9 cellular contexts compared by ENCODE assay signal in the genomic region with DNA sequence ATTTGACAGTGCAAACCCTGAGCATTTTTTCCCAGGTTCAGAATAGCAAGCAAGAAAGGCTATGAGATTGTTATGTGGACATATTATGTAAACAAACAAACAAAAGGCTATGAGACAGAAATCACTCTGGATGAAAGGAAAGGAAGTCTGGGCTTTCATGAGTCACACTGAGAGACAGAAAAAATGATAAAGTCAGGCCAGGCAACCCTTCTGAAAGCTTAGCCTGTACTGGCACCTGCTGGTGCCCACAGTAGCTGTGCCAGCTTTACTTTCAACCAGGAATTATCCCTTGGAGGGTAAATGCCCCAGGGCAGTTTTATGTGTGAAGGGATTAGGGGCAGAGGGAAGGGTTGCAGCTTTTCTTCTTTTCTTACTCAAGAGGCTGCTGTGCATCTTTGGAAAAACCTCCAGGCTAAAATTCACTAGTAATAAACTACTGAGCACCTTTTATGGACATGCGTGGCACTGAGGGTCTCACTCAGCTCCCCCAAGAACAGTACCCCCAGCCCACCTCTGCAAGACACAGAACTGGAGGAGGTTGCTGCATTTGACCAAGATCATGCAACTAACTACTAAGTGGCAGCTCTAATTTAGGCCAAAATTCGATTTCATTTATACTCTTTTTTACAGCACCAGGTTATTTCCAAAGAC. TPM values are rescaled to one million over a fixed set of nuclear protein-coding genes. Genes with fewer than 3 reads are reported as not detected.
DNase-seq lines count a peak whose midpoint lies in the region; ATAC-seq and TF ChIP-seq lines count a peak whose summit lies in the region.
"Had no signal": no experiment of that assay in that cellular context is flagged by ENCODE, and none has a peak within 500 bp of the region (broad histone marks: within the 10 kb centered on the region; RNA-seq: fewer than 3 reads in every experiment).

No MANE protein-coding gene starts in this region.

- H3K4me1 ChIP-seq in mucosa of descending colon (ENCODE audit: low read depth): no peaks in the 10 kb centered on the region

- TF ChIP-seq CTCF in chondrocyte (IDR thresholded peaks at IDR 0.05) (peak; percentile 81), mucosa of descending colon (IDR thresholded peaks at IDR 0.05) (no peak)

- H3K36me3 Mint-ChIP-seq in chondrocyte (ENCODE audit: low read depth): no peaks in the 10 kb centered on the region
- H3K36me3 Mint-ChIP-seq: memory B cell had no signal

- DNase-seq in GM04504 (ENCODE audit: low read depth) (peak; percentile 29), NCI-H1694 treated with DMSO at 0.1 percent for 48 hours (lab: John Stamatoyannopoulos, UW) (peak; percentile 23), chondrocyte (ENCODE audit: low spot score) (no peak), mucosa of descending colon (no peak), T-helper 9 cell (no peak)

- no peak overlapping the region for H3K27ac Mint-ChIP-seq in chondrocyte (ENCODE audit: unreplicated experiment)
- H3K27ac Mint-ChIP-seq: memory B cell had no signal

- H3K4me1 Mint-ChIP-seq in chondrocyte (ENCODE audit: low read depth): peaks cover 17% of the 10 kb centered on the region

- intact Hi-C loops in mucosa of descending colon (cut with DNase I, micrococcal nuclease): no loop called here

- no peaks in the 10 kb centered on the region for H3K9me3 Mint-ChIP-seq in chondrocyte (ENCODE audit: low read depth)
- H3K9me3 Mint-ChIP-seq: memory B cell had no signal

- H3K27me3 Mint-ChIP-seq in chondrocyte (ENCODE audit: low read depth): peaks cover 6% of the 10 kb centered on the region
- H3K27me3 Mint-ChIP-seq: memory B cell had no signal

- no peak overlapping the region for H3K4me3 ChIP-seq in mucosa of descending colon

- no peaks in the 10 kb centered on the region for H3K36me3 ChIP-seq in mucosa of descending colon (ENCODE audit: low read depth)

- no peak overlapping the region for H3K4me3 Mint-ChIP-seq in chondrocyte (ENCODE audit: unreplicated experiment)
- H3K4me3 Mint-ChIP-seq: memory B cell had no signal

- ATAC-seq in mucosa of descending colon (peak; percentile 48), GM19324 (IDR thresholded peaks at IDR 0.05; ENCODE audit: low FRiP score, unreplicated experiment) (no peak), GM19452 (IDR thresholded peaks at IDR 0.05; ENCODE audit: unreplicated experiment) (no peak)
- no peak for ATAC-seq in activated CD4-positive, CD25-positive, alpha-beta regulatory T cell treated with anti-CD3 and anti-CD28 coated beads, Interleukin-2, amount 50 U/mL, for 24 hours

- no peaks in the 10 kb centered on the region for H3K9me3 ChIP-seq in mucosa of descending colon

RNA-seq across cellular contexts. Expression of a gene that starts 41.7 kb away (rescaled TPM):
- not detected in 3 replicates for total RNA-seq in chondrocyte
- not detected for total RNA-seq in mucosa of descending colon

RNA-seq across cellular contexts. Expression of a gene that starts 48.0 kb away (rescaled TPM):
- total RNA-seq in chondrocyte: not detected in 3 replicates
- total RNA-seq in mucosa of descending colon: not detected

Comparison
In these comparisons a context has a peak if more than half of its experiments do, and no peak if none do; other contexts are left out.
1. DNase-seq: peak in GM04504 (single experiment) and NCI-H1694 treated with DMSO at 0.1 percent for 48 hours (single experiment); none in chondrocyte (single experiment), mucosa of descending colon (0 of 3) and T-helper 9 cell (single experiment).